ENCODE assay signal across 17 cellular contexts in the genomic region with DNA sequence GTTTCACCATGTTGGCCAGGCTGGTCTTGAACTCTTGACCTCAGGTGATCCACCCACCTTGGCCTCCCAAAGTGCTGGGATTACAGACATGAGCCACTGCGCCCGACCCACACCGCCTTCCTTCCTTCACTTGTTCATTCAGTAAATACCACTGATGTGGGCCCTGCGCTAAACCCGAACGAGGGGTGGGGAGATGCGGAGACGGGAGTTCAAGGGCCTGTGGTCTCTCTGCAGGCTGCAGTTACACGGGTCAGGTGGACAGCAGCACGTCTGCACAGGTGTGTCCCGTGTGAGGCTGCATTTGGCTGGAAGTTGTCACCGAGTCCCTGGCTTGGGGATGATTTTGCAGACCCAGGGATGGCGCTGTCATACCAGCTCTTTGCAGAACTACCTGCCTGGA. TPM values are rescaled to one million over a fixed set of nuclear protein-coding genes. Genes with fewer than 3 reads are reported as not detected.
DNase-seq lines count a peak whose midpoint lies in the region; ATAC-seq and TF ChIP-seq lines count a peak whose summit lies in the region.
"Had no signal": no experiment of that assay in that cellular context is flagged by ENCODE, and none has a peak within 500 bp of the region (broad histone marks: within the 10 kb centered on the region; RNA-seq: fewer than 3 reads in every experiment).

No MANE protein-coding gene starts in this region.

- H3K18ac ChIP-seq in mesenchymal stem cell (ENCODE audit: low read depth in 1 of 2, low read length in 2 of 2) (no peak overlapping the region), neuronal stem cell (ENCODE audit: low read length) (peak overlapping the region; percentile 48)

- H3K4me1 Mint-ChIP-seq in GM23338: peaks cover 48% of the 10 kb centered on the region
- peaks cover 6% of the 10 kb centered on the region for H3K4me1 Mint-ChIP-seq in progenitor cell of endocrine pancreas (ENCODE audit: low read depth)

- peak overlapping the region; percentile 36; the same call in 1 of the 2 replicates for H3K4me2 ChIP-seq in GM23338
- no peak overlapping the region for H3K4me2 ChIP-seq in mesenchymal stem cell (ENCODE audit: low read length, poor library complexity, severe bottlenecking)
- H3K4me2 ChIP-seq in neuronal stem cell (ENCODE audit: insufficient read depth, low read length, poor library complexity, severe bottlenecking): no peak overlapping the region
- H3K4me2 ChIP-seq in MM.1S (ENCODE audit: low read depth, low read length): no peak overlapping the region

- H3K9ac ChIP-seq in SK-N-MC (ENCODE audit: insufficient read length): no peak overlapping the region
- H3K9ac ChIP-seq in mesenchymal stem cell (ENCODE audit: low read length): no peak overlapping the region
- no peak overlapping the region for H3K9ac ChIP-seq in neuronal stem cell (ENCODE audit: low read depth, low read length, poor library complexity)
- no peak overlapping the region for H3K9ac ChIP-seq in MM.1S (ENCODE audit: low read length)

- H3K9me3 ChIP-seq in SK-N-MC (ENCODE audit: low read depth, low read length) (no peaks in the 10 kb centered on the region), mesenchymal stem cell (ENCODE audit: control insufficient read depth, low read length) (peaks cover 8% of the 10 kb centered on the region), neuronal stem cell (replicated peaks in 1 of 2; ENCODE audit: control insufficient read depth in 2 of 2, insufficient read depth in 1 of 2, low read depth in 1 of 2, low read length in 2 of 2) (no peaks in the 10 kb centered on the region), MM.1S (replicated peaks; ENCODE audit: insufficient read depth, low read length) (no peaks in the 10 kb centered on the region)
- H3K9me3 ChIP-seq: MG63 had no signal

- H3K9me3 Mint-ChIP-seq in GM23338: 0 out of 3 replicates have a peak, but pooled peaks cover 4% of the 10 kb centered on the region
- no peaks in the 10 kb centered on the region for H3K9me3 Mint-ChIP-seq in progenitor cell of endocrine pancreas (ENCODE audit: low read depth)

- H2AFZ ChIP-seq in GM23338 (no peak overlapping the region), mesenchymal stem cell (ENCODE audit: low read depth, low read length) (no peak overlapping the region), neuronal stem cell (ENCODE audit: low read length) (no peak overlapping the region), MM.1S (ENCODE audit: low read length) (no peak overlapping the region)

- H3K4ac ChIP-seq in mesenchymal stem cell (ENCODE audit: low read depth in 1 of 2, low read length in 2 of 2) (no peak overlapping the region), neuronal stem cell (ENCODE audit: low read length) (no peak overlapping the region)

- H2BK15ac ChIP-seq in mesenchymal stem cell (ENCODE audit: low read depth, poor library complexity, severe bottlenecking): no peak overlapping the region
- H2BK15ac ChIP-seq in neuronal stem cell (ENCODE audit: low read length): peak overlapping the region; percentile 71

- no peak for ATAC-seq in GM23338
- no peak for ATAC-seq in GM21528 (IDR thresholded peaks at IDR 0.05; ENCODE audit: low FRiP score, unreplicated experiment)

- H3F3A ChIP-seq in GM23338 (replicated peaks; ENCODE audit: low read depth) (peaks cover 19% of the 10 kb centered on the region), MM.1S (ENCODE audit: insufficient read depth, low read length) (no peaks in the 10 kb centered on the region)

- H3K4me1 ChIP-seq in GM23338 (ENCODE audit: insufficient read depth) (peaks cover 25% of the 10 kb centered on the region), mesenchymal stem cell (ENCODE audit: control insufficient read depth, insufficient read depth, low read depth, low read length) (peaks cover 10% of the 10 kb centered on the region), neuronal stem cell (ENCODE audit: control insufficient read depth in 2 of 2, insufficient read depth in 1 of 2, low read depth in 1 of 2, low read length in 2 of 2) (peaks cover 24 to 35% of the 10 kb centered on the region in 2 donors), MM.1S (ENCODE audit: low read length) (no peaks in the 10 kb centered on the region)

- H4K91ac ChIP-seq in mesenchymal stem cell (ENCODE audit: low read length) (peak overlapping the region; percentile 32), neuronal stem cell (ENCODE audit: low read depth, low read length, poor library complexity) (peak overlapping the region; percentile 4)

- no peaks in the 10 kb centered on the region for H3K79me1 ChIP-seq in mesenchymal stem cell (replicated peaks; ENCODE audit: low read length, poor library complexity, severe bottlenecking)
- H3K79me1 ChIP-seq in neuronal stem cell (ENCODE audit: low read depth, low read length): peaks cover 4% of the 10 kb centered on the region

- H3K14ac ChIP-seq in mesenchymal stem cell (ENCODE audit: low read length in 2 of 2): no peak overlapping the region
- H3K14ac ChIP-seq in neuronal stem cell (ENCODE audit: low read length): peak overlapping the region; percentile 79

- H2AK5ac ChIP-seq in mesenchymal stem cell (ENCODE audit: low read length, severe bottlenecking) (no peak overlapping the region), neuronal stem cell (ENCODE audit: low read depth, low read length) (peak overlapping the region; percentile 88)

- no peak overlapping the region for H4K8ac ChIP-seq in mesenchymal stem cell (ENCODE audit: low read length)
- no peak overlapping the region for H4K8ac ChIP-seq in neuronal stem cell (ENCODE audit: low read depth, low read length)

- no peak overlapping the region for H3K4me3 ChIP-seq in GM23338
- H3K4me3 ChIP-seq in SK-N-MC: no peak overlapping the region
- H3K4me3 ChIP-seq in mesenchymal stem cell (ENCODE audit: insufficient read depth in 1 of 2, low read depth in 1 of 2, low read length in 2 of 2): no peak overlapping the region
- no peak overlapping the region for H3K4me3 ChIP-seq in neuronal stem cell (ENCODE audit: low read length in 2 of 2)
- H3K4me3 ChIP-seq in MM.1S (ENCODE audit: low read length): no peak overlapping the region
- H3K4me3 ChIP-seq: MG63 had no signal

- H2BK5ac ChIP-seq in mesenchymal stem cell (ENCODE audit: low read depth, low read length, poor library complexity, severe bottlenecking) (no peak overlapping the region), neuronal stem cell (ENCODE audit: low read length) (peak overlapping the region; percentile 7)

- no peaks in the 10 kb centered on the region for H4K20me1 ChIP-seq in GM23338 (replicated peaks; ENCODE audit: insufficient read depth)
- H4K20me1 ChIP-seq in MM.1S (ENCODE audit: insufficient read depth, low read length): no peaks in the 10 kb centered on the region

- H3K27me3 ChIP-seq in GM23338 (ENCODE audit: insufficient read depth): no peaks in the 10 kb centered on the region
- peaks cover 43 to 69% of the 10 kb centered on the region in 2 experiments for H3K27me3 ChIP-seq in mesenchymal stem cell (ENCODE audit: control insufficient read depth in 1 of 2, insufficient read depth in 1 of 2, low read length in 2 of 2)
- H3K27me3 ChIP-seq in neuronal stem cell (ENCODE audit: control insufficient read depth in 3 of 3, insufficient read depth in 3 of 3, low read depth in 1 of 3, low read length in 3 of 3): no peaks in the 10 kb centered on the region
- H3K27me3 ChIP-seq in MM.1S (replicated peaks; ENCODE audit: insufficient read depth, low read length): peaks cover 93% of the 10 kb centered on the region
- H3K27me3 ChIP-seq: MG63 had no signal

- no peak overlapping the region for H3K27ac Mint-ChIP-seq in GM23338
- no peak overlapping the region for H3K27ac Mint-ChIP-seq in progenitor cell of endocrine pancreas

- 84% methylated on average over 13 of the region's 13 CpGs for WGBS in mesenchymal stem cell
- WGBS in neuronal stem cell (ENCODE audit: extremely low coverage in 2 of 2, insufficient read length in 2 of 2, insufficient replicate concordance in 1 of 2), 2 donors: no CpG with 5 or more reads among the region's 13 CpGs

- peaks cover 23% of the 10 kb centered on the region for H3K79me2 ChIP-seq in GM23338 (replicated peaks; ENCODE audit: insufficient read depth)
- H3K79me2 ChIP-seq in MM.1S (ENCODE audit: low read length): no peaks in the 10 kb centered on the region

- H3K36me3 ChIP-seq in GM23338 (ENCODE audit: insufficient read depth) (no peaks in the 10 kb centered on the region), SK-N-MC (ENCODE audit: insufficient read depth, low read length) (no peaks in the 10 kb centered on the region), mesenchymal stem cell (ENCODE audit: control insufficient read depth in 1 of 2, insufficient read depth in 2 of 2, low read depth in 1 of 2, low read length in 2 of 2) (no peaks in the 10 kb centered on the region), neuronal stem cell (replicated peaks in 1 of 2; ENCODE audit: control insufficient read depth in 2 of 2, insufficient read depth in 2 of 2, low read length in 2 of 2) (peaks cover 0 to 3% of the 10 kb centered on the region in 2 donors), MM.1S (replicated peaks; ENCODE audit: insufficient read depth, low read length) (no peaks in the 10 kb centered on the region)
- H3K36me3 ChIP-seq: MG63 had no signal

- H3K27me3 Mint-ChIP-seq in GM23338 (ENCODE audit: insufficient read depth, low read depth, poor library complexity): peaks cover 22% of the 10 kb centered on the region
- no peaks in the 10 kb centered on the region for H3K27me3 Mint-ChIP-seq in progenitor cell of endocrine pancreas

- no peaks in the 10 kb centered on the region for H3K9me2 ChIP-seq in GM23338 (ENCODE audit: insufficient read depth)
- H3K9me2 ChIP-seq in MM.1S (replicated peaks; ENCODE audit: insufficient read depth, low read length): no peaks in the 10 kb centered on the region

- H3K36me3 Mint-ChIP-seq in GM23338 (ENCODE audit: low read depth): peaks cover 21% of the 10 kb centered on the region
- H3K36me3 Mint-ChIP-seq in progenitor cell of endocrine pancreas (ENCODE audit: insufficient read depth): peaks cover 4% of the 10 kb centered on the region

- H3K23ac ChIP-seq in mesenchymal stem cell (ENCODE audit: low read length in 2 of 2): no peak overlapping the region
- no peak overlapping the region for H3K23ac ChIP-seq in neuronal stem cell (ENCODE audit: low read depth, low read length, poor library complexity)

- DNase-seq in GM23338 (ENCODE audit: low spot score) (no peak), SK-N-MC (ENCODE audit: low read depth, low spot score) (no peak), mesenchymal stem cell (no peak), neuronal stem cell (ENCODE audit: low spot score) (no peak), MM.1S (no peak), progenitor cell of endocrine pancreas (ENCODE audit: low spot score, unreplicated experiment) (no peak), NCI-H510A treated with DMSO at 0.1 percent for 48 hours (lab: John Stamatoyannopoulos, UW) (no peak)
- DNase-seq: H7, KBM-7, MG63, NCI-H2029, NCI-H446 treated with DMSO at 0.1 percent for 48 hours, NCI-H526 treated with DMSO at 0.1 percent for 48 hours, SHP77 treated with DMSO at 0.1 percent for 48 hours had no signal

- no peak overlapping the region for H2BK120ac ChIP-seq in mesenchymal stem cell (ENCODE audit: low read depth, low read length)
- peak overlapping the region; percentile 22 for H2BK120ac ChIP-seq in neuronal stem cell (ENCODE audit: low read depth, low read length)

- no peak overlapping the region for H3K4me3 Mint-ChIP-seq in GM23338
- H3K4me3 Mint-ChIP-seq in progenitor cell of endocrine pancreas (ENCODE audit: low read depth): no peak overlapping the region

- TF ChIP-seq CTCF in GM23338 (conservative IDR thresholded peaks at IDR 0.05; ENCODE audit: low read depth in 2 of 2): peak in 1 of 2 experiments; percentile 25; a peak in 1 of 4 replicates
- no peak for TF ChIP-seq CTCF in MM.1S (IDR thresholded peaks at IDR 0.05; ENCODE audit: low read length)
- TF ChIP-seq CTCF in progenitor cell of endocrine pancreas (IDR thresholded peaks at IDR 0.05; ENCODE audit: unreplicated experiment): no peak

- H3K27ac ChIP-seq in GM23338 (ENCODE audit: low read depth) (peak overlapping the region; percentile 91), SK-N-MC (peak overlapping the region; percentile 93; the same call in 1 of the 2 replicates), mesenchymal stem cell (ENCODE audit: low read length, poor library complexity, severe bottlenecking) (no peak overlapping the region), neuronal stem cell (replicated peaks; ENCODE audit: low read length) (peak overlapping the region; percentile 99), MM.1S (ENCODE audit: low read length) (no peak overlapping the region)
- H3K27ac ChIP-seq: RWPE1 had no signal

- H2BK12ac ChIP-seq in mesenchymal stem cell (ENCODE audit: low read length in 2 of 2) (no peak overlapping the region), neuronal stem cell (ENCODE audit: low read length) (peak overlapping the region; percentile 97)

RNA-seq across cellular contexts. Expression of gene COL26A1, which starts 38.1 kb away (rescaled TPM):
- 51.7 and 55.0 TPM in 2 replicates for total RNA-seq in GM23338 (2014; rRNA removed; shearing (Covaris generic))
- 17.8 and 20.6 TPM in 2 replicates for polyA plus RNA-seq in GM23338 (2016; fragmentation: Nextera tagmentation; extraction: Ambion mirVana)
- polyA plus RNA-seq in mesenchymal stem cell (2013, experiment 1 of 2): not detected
- polyA plus RNA-seq in mesenchymal stem cell (2013, experiment 2 of 2): not detected
- 74.9 TPM for polyA plus RNA-seq in neuronal stem cell (2013, experiment 1 of 2)
- 74.1 TPM for polyA plus RNA-seq in neuronal stem cell (2013, experiment 2 of 2)
- 44.5 and 46.2 TPM in 2 replicates for total RNA-seq in progenitor cell of endocrine pancreas
- total RNA-seq: A172 had no signal

Comparison
In these comparisons a context has a peak if more than half of its experiments do, and no peak if none do; other contexts are left out.
1. H3K27ac ChIP-seq: peak in GM23338 (single experiment), SK-N-MC (single experiment) and neuronal stem cell (single experiment); none in mesenchymal stem cell (single experiment) and MM.1S (single experiment).